8 cellular contexts compared by ENCODE assay signal in genomic region chr1:147172168-147173016, GRCh38. TPM values are rescaled to one million over a fixed set of nuclear protein-coding genes. Genes with fewer than 3 reads are reported as not detected.
DNase-seq lines count a peak whose midpoint lies in the region; ATAC-seq and TF ChIP-seq lines count a peak whose summit lies in the region.

PRKAB2 (minus strand) TSS chr1:147172470; CDS start chr1:147172144, 326 bp downstream.

- H3K4me1 ChIP-seq in HUES64 (ENCODE audit: insufficient read depth, low read length), result peaks cover 25% of the 10 kb centered on the region
- H3K4me1 ChIP-seq in OCI-LY1 (ENCODE audit: insufficient read depth, low read length, severe bottlenecking), result peaks cover 33% of the 10 kb centered on the region
- peaks cover 22% of the 10 kb centered on the region for H3K4me1 ChIP-seq in mononuclear cell (ENCODE audit: insufficient read depth, low read length)

- H2AFZ ChIP-seq in OCI-LY1 (ENCODE audit: low read length), result peak within 1 kb of the TSS; percentile 12

- H3K9me3 ChIP-seq in HUES64 (ENCODE audit: insufficient read depth, low read depth, low read length) (no peaks in the 10 kb centered on the region), OCI-LY1 (ENCODE audit: low read length) (no peaks in the 10 kb centered on the region), mononuclear cell (ENCODE audit: low read depth, low read length) (no peaks in the 10 kb centered on the region)

- no peaks in the 10 kb centered on the region for H4K20me1 ChIP-seq in OCI-LY1 (ENCODE audit: insufficient read depth, low read length)

- H3K27ac ChIP-seq in HUES64 (ENCODE audit: low read depth, low read length) (peak within 1 kb of the TSS; percentile 90), OCI-LY1 (ENCODE audit: low read depth, low read length, poor library complexity, severe bottlenecking) (peak within 1 kb of the TSS; percentile 46)

- H3K79me2 ChIP-seq in OCI-LY1 (ENCODE audit: insufficient read depth, low read length), result peaks cover 20% of the 10 kb centered on the region

- peak; percentile 89 for ATAC-seq in GM21515 (IDR thresholded peaks at IDR 0.05; ENCODE audit: unreplicated experiment)

- H3K9ac ChIP-seq in HUES64 (ENCODE audit: low read depth, low read length) (peak within 1 kb of the TSS; percentile 78), OCI-LY1 (ENCODE audit: low read length) (peak within 1 kb of the TSS; percentile 85)

- H3K27me3 ChIP-seq in HUES64 (ENCODE audit: insufficient read depth, low read length) (no peaks in the 10 kb centered on the region), OCI-LY1 (ENCODE audit: insufficient read depth, low read length) (no peaks in the 10 kb centered on the region), mononuclear cell (ENCODE audit: insufficient read depth, low read length) (no peaks in the 10 kb centered on the region)

- under 1% methylated on average over 72 of the region's 72 CpGs for WGBS in HUES64

- peak within 1 kb of the TSS; percentile 92 for H3K4me3 ChIP-seq in HUES64 (ENCODE audit: low read length)
- H3K4me3 ChIP-seq in OCI-LY1 (ENCODE audit: low read depth, low read length, poor library complexity, severe bottlenecking), result peak within 1 kb of the TSS; percentile 94
- peak within 1 kb of the TSS; percentile 62 for H3K4me3 ChIP-seq in epithelial cell of esophagus (ENCODE audit: low read length)
- peak within 1 kb of the TSS; percentile 84 for H3K4me3 ChIP-seq in mononuclear cell (ENCODE audit: low read length)

- TF ChIP-seq CTCF in OCI-LY1 (IDR thresholded peaks at IDR 0.05; ENCODE audit: low read length), result peak; percentile 87
- TF ChIP-seq CTCF in epithelial cell of esophagus (IDR thresholded peaks at IDR 0.05; ENCODE audit: insufficient read depth, low read depth, low read length, missing control alignments), result peak; percentile 60

- H3K36me3 ChIP-seq in HUES64 (ENCODE audit: insufficient read depth, low read length), result peaks cover 2% of the 10 kb centered on the region
- peaks cover 12% of the 10 kb centered on the region; the same call in 1 of the 2 replicates for H3K36me3 ChIP-seq in OCI-LY1 (ENCODE audit: insufficient read depth, low read length)

- H3F3A ChIP-seq in OCI-LY1 (ENCODE audit: insufficient read depth, low read length), result no peaks in the 10 kb centered on the region

- H3K4me2 ChIP-seq in OCI-LY1 (ENCODE audit: low read length), result peak within 1 kb of the TSS; percentile 94

- DNase-seq in DMS114 treated with DMSO at 0.1 percent for 48 hours (lab: John Stamatoyannopoulos, UW; ENCODE audit: unreplicated experiment) (peak; percentile 97), activated T-cell treated with anti-CD3 and anti-CD28 coated beads for 24 hours (ENCODE audit: low read depth) (peak; percentile 91), epithelial cell of esophagus (ENCODE audit: low read depth) (peak; percentile 97)
- DNase-seq in stimulated activated CD8-positive, alpha-beta memory T cell treated with anti-CD3 and anti-CD28 coated beads, Interleukin-2, amount 100 ng/mL, for 48 hours (ENCODE audit: low read depth in 2 of 2), result peak; percentile 86 to 89

- no peaks in the 10 kb centered on the region for H3K9me2 ChIP-seq in OCI-LY1 (ENCODE audit: low read depth, low read length)

RNA-seq across cellular contexts. Expression of gene PRKAB2, which starts in this region (rescaled TPM):
- 16.8 TPM for polyA plus RNA-seq in HUES64 (2013, experiment 1 of 2)
- 20.8 TPM for polyA plus RNA-seq in HUES64 (2013, experiment 2 of 2)
- total RNA-seq in mononuclear cell, result 9.3 TPM

Comparison
In these comparisons a context has a peak if more than half of its experiments do, and no peak if none do; other contexts are left out.
1. Peak in every context shown above with its lines: DNase-seq, ATAC-seq, H3K4me3 ChIP-seq and H3K27ac ChIP-seq.